Comparison of ENCODE assay signal across 21 cellular contexts in genomic region chr17:7174603-7175362, GRCh38. TPM values are rescaled to one million over a fixed set of nuclear protein-coding genes. Genes with fewer than 3 reads are reported as not detected.
DNase-seq lines count a peak whose midpoint lies in the region; ATAC-seq, FAIRE-seq and TF ChIP-seq lines count a peak whose summit lies in the region.
"Had no signal": no experiment of that assay in that cellular context is flagged by ENCODE, and none has a peak within 500 bp of the region (broad histone marks: within the 10 kb centered on the region; RNA-seq: fewer than 3 reads in every experiment).

No MANE protein-coding gene starts in this region.

- intact Hi-C loops in sigmoid colon (cut with DNase I), result no loop called here
- intact Hi-C loops in Calu3 (cut with micrococcal nuclease; ENCODE audit: unreplicated experiment), result no loop called here

- peaks cover 38% of the 10 kb centered on the region for H3K23me2 ChIP-seq in H1 (ENCODE audit: low read depth, low read length)

- peak overlapping the region; percentile 38; the same call in 1 of the 2 replicates for H2BK5ac ChIP-seq in H1 (ENCODE audit: low read depth, low read length)

- no peaks in the 10 kb centered on the region for H3F3A ChIP-seq in neural cell (ENCODE audit: insufficient read depth, low read length, poor library complexity, severe bottlenecking)

- peaks cover 8% of the 10 kb centered on the region; the same call in 1 of the 2 replicates for H3K79me1 ChIP-seq in H1 (ENCODE audit: low read depth, low read length)

- peak overlapping the region; percentile 69 for H2BK120ac ChIP-seq in H1 (replicated peaks; ENCODE audit: low read depth, low read length)

- TF ChIP-seq RAD21 in H1 (IDR thresholded peaks at IDR 0.05 in 1 of 2, conservative IDR thresholded peaks at IDR 0.05 in 1 of 2; ENCODE audit: low read depth in 2 of 2, low read length in 2 of 2) (no peak), neural cell (conservative IDR thresholded peaks at IDR 0.05) (no peak)

- H4K5ac ChIP-seq in H1 (ENCODE audit: insufficient read length, low read depth, low read length), result no peak overlapping the region

- no peak overlapping the region for H3K14ac ChIP-seq in H1 (ENCODE audit: insufficient read length)

- peak overlapping the region; percentile 46 for H2AK5ac ChIP-seq in H1 (ENCODE audit: low read depth, low read length)

- H3K79me2 ChIP-seq in H1 (ENCODE audit: control insufficient read depth in 1 of 2, insufficient read depth in 2 of 2, low read length in 2 of 2) (no peaks in the 10 kb centered on the region), neural cell (replicated peaks; ENCODE audit: insufficient read depth, low read length) (peaks cover 5% of the 10 kb centered on the region)

- peak overlapping the region; percentile 49; the same call in 1 of the 2 replicates for H2BK20ac ChIP-seq in H1 (ENCODE audit: low read length)

- TF ChIP-seq EP300 in H1 (IDR thresholded peaks at IDR 0.05; ENCODE audit: borderline replicate concordance in 1 of 2, low read depth in 2 of 2, low read length in 2 of 2), result no peak
- TF ChIP-seq EP300 in neural cell (conservative IDR thresholded peaks at IDR 0.05; ENCODE audit: poor library complexity, severe bottlenecking), result no peak
- no peak for TF ChIP-seq EP300 in sigmoid colon (IDR thresholded peaks at IDR 0.05)

- no peak overlapping the region for H3K18ac ChIP-seq in H1 (ENCODE audit: extremely low read depth, low read length)

- peak overlapping the region; percentile 16 for H2BK15ac ChIP-seq in H1 (ENCODE audit: low read length)

- DNase-seq in H1 (ENCODE audit: low read depth in 1 of 2, low spot score in 2 of 2), result no peak
- no peak for DNase-seq in sigmoid colon
- no peak for DNase-seq in T-cell
- no peak for DNase-seq in Calu3
- no peak for DNase-seq in HuH-7 (ENCODE audit: low spot score)
- DNase-seq: activated CD4-positive, CD25-positive, alpha-beta regulatory T cell; NCI-H1048; NCI-H2081; NCI-H510A had no signal

- H3K56ac ChIP-seq in H1 (replicated peaks; ENCODE audit: insufficient read length, low read depth, low read length), result peak overlapping the region; percentile 77

- peak; percentile 90 for FAIRE-seq in H1 (lab: Jason Lieb, UNC)
- FAIRE-seq: kidney had no signal

- TF ChIP-seq POLR2A in H1 (IDR thresholded peaks at IDR 0.05; ENCODE audit: control extremely low read depth in 1 of 2, low read depth in 2 of 2, low read length in 2 of 2) (no peak), sigmoid colon (IDR thresholded peaks at IDR 0.05) (no peak)

- H3K36me3 ChIP-seq in BLaER1 treated with 17β-estradiol and CSF1 and Interleukin-3, amounts not matched to agents 10 nM and 100 nM, result peaks cover 0 to 7% (median 0%) of the 10 kb centered on the region in 11 experiments; a peak in 2 of 22 replicates
- H3K36me3 ChIP-seq in HEK293 (ENCODE audit: control insufficient read depth in 2 of 2, insufficient read depth in 1 of 2, low read length in 2 of 2) (no peaks in the 10 kb centered on the region; a peak in 1 of 3 replicates), H1 (ENCODE audit: control insufficient read depth in 2 of 4, insufficient read depth in 4 of 4, low read length in 3 of 4) (no peaks in the 10 kb centered on the region; a peak in 1 of 8 replicates), neural cell (ENCODE audit: insufficient read depth, low read length) (no peaks in the 10 kb centered on the region), sigmoid colon (no peaks in the 10 kb centered on the region)
- H3K36me3 ChIP-seq: heart right ventricle had no signal

- H2BK12ac ChIP-seq in H1 (ENCODE audit: low read depth, low read length), result peak overlapping the region; percentile 91; the same call in 1 of the 2 replicates

- peaks cover 11 to 31% (median 12%) of the 10 kb centered on the region in 11 experiments for H3K9me3 ChIP-seq in BLaER1 treated with 17β-estradiol and CSF1 and Interleukin-3, amounts not matched to agents 10 nM and 100 nM (replicated peaks in 1 of 11)
- H3K9me3 ChIP-seq in HEK293 (ENCODE audit: control insufficient read depth, insufficient read depth, low read depth, low read length) (no peaks in the 10 kb centered on the region), H1 (ENCODE audit: insufficient read depth in 2 of 2, low read depth in 1 of 2, low read length in 1 of 2) (no peaks in the 10 kb centered on the region), neural cell (ENCODE audit: low read length) (no peaks in the 10 kb centered on the region), sigmoid colon (peaks cover 0 to 3% (median 0%) of the 10 kb centered on the region in 4 donors)

- WGBS in H1 (ENCODE audit: extremely low coverage in 1 of 2, insufficient coverage in 1 of 2, insufficient read length in 1 of 2, insufficient replicate concordance in 2 of 2, low coverage in 1 of 2, low lambda C conversion rate in 2 of 2, missing lambda C conversion rate in 1 of 2), 2 experiments, result 87 to 100% methylated on average over 3 to 7 of the region's 7 CpGs
- 74 to 77% methylated on average over 7 of the region's 7 CpGs for WGBS in sigmoid colon, 2 donors

- H3K9ac ChIP-seq in BLaER1 treated with 17β-estradiol and CSF1 and Interleukin-3, amounts not matched to agents 10 nM and 100 nM, result peak overlapping the region; percentile 3 to 61 (median 39); a peak in 11 of 22 replicates
- H3K9ac ChIP-seq in H1 (replicated peaks in 1 of 4; ENCODE audit: extremely low read depth in 1 of 4, low read depth in 3 of 4, low read length in 3 of 4) (peak overlapping the region in 1 of 4 experiments; percentile 11; a peak in 1 of 7 replicates), neural cell (ENCODE audit: low read length) (no peak overlapping the region)

- H3K9me3 Mint-ChIP-seq in T-cell (no peaks in the 10 kb centered on the region), Calu3 (ENCODE audit: low read depth, unreplicated experiment) (no peaks in the 10 kb centered on the region)
- H3K9me3 Mint-ChIP-seq: activated CD4-positive, alpha-beta memory T cell treated with anti-CD3 and anti-CD28 coated beads, Interleukin-2, amount 10 ng/mL, durations not matched to agents 7 days and 5 days; activated naive CD4-positive, alpha-beta T cell treated with anti-CD3 and anti-CD28 coated beads for 36 hours had no signal

- H3K36me3 Mint-ChIP-seq in T-cell (no peaks in the 10 kb centered on the region), Calu3 (ENCODE audit: insufficient read depth, unreplicated experiment) (peaks cover 7% of the 10 kb centered on the region)

- H3K9me2 ChIP-seq in neural cell (ENCODE audit: insufficient read depth, low read length), result no peaks in the 10 kb centered on the region

- no peak for ATAC-seq in T-cell (replicated peaks in 1 of 4)
- ATAC-seq: HCT116, SK-N-SH treated with all-trans-retinoic acid at 6 μM for 48 hours had no signal

- no TSS peak for BruUV-seq in Calu3 (replicated peaks; lab: Mats Ljungman, UMichigan)

- POLR2A ChIA-PET in HEK293 (lab: Yijun Ruan, JAX) (no interaction called here), H1 (lab: Charles Lee; ENCODE audit: partially characterized antibody) (interaction anchor here (0.8 to 1.5 kb wide), 7 partner anchors 12 to 210 kb away, joined by 3 to 4 read pairs (median 3); partner anchors contain the start of gene PHF23), T-cell (lab: Charles Lee) (no interaction called here)

- TF ChIP-seq CTCF in HEK293 (tag by site-specific recombination; IDR thresholded peaks at IDR 0.05) (no peak), H1 (IDR thresholded peaks at IDR 0.05; ENCODE audit: control extremely low read depth in 1 of 3, insufficient read depth in 1 of 3, low read depth in 1 of 3, low read length in 3 of 3) (no peak), neural cell (IDR thresholded peaks at IDR 0.05; ENCODE audit: poor library complexity, severe bottlenecking) (no peak), sigmoid colon (IDR thresholded peaks at IDR 0.05) (no peak), Calu3 (IDR thresholded peaks at IDR 0.05; ENCODE audit: unreplicated experiment) (no peak)

- H3K27ac ChIP-seq in BLaER1 treated with 17β-estradiol and CSF1 and Interleukin-3, amounts not matched to agents 10 nM and 100 nM, result peak overlapping the region in 9 of 11 experiments; percentile 35 to 63 (median 51); a peak in 15 of 22 replicates
- no peak overlapping the region for H3K27ac ChIP-seq in HEK293 (ENCODE audit: extremely low read depth, low read depth, low read length)
- no peak overlapping the region for H3K27ac ChIP-seq in H1 (ENCODE audit: low read depth, low read length)
- no peak overlapping the region for H3K27ac ChIP-seq in neural cell (ENCODE audit: low read length)
- no peak overlapping the region for H3K27ac ChIP-seq in sigmoid colon
- H3K27ac ChIP-seq: RWPE1 had no signal

- peak overlapping the region; percentile 58; the same call in 1 of the 2 replicates for H4K8ac ChIP-seq in H1 (ENCODE audit: extremely low read depth, insufficient read depth, low read length)

- no peak overlapping the region for H3K27ac Mint-ChIP-seq in T-cell
- no peak overlapping the region for H3K27ac Mint-ChIP-seq in Calu3 (ENCODE audit: unreplicated experiment)
- H3K27ac Mint-ChIP-seq: activated CD4-positive, alpha-beta memory T cell treated with anti-CD3 and anti-CD28 coated beads, Interleukin-2, amount 10 ng/mL, durations not matched to agents 7 days and 5 days; activated naive CD4-positive, alpha-beta T cell treated with anti-CD3 and anti-CD28 coated beads for 36 hours; endodermal cell; nephron progenitor cell had no signal

- peaks cover 9 to 12% (median 11%) of the 10 kb centered on the region in 3 donors for H3K4me1 Mint-ChIP-seq in T-cell
- no peaks in the 10 kb centered on the region for H3K4me1 Mint-ChIP-seq in Calu3 (ENCODE audit: low read depth, unreplicated experiment)

- peak overlapping the region; percentile 95 for H3K4ac ChIP-seq in H1 (replicated peaks; ENCODE audit: insufficient read length, low read depth, low read length)

- H3K23ac ChIP-seq in H1 (ENCODE audit: insufficient read length), result peak overlapping the region; percentile 7

- H3K27me3 Mint-ChIP-seq in T-cell (peaks cover 6 to 14% of the 10 kb centered on the region in 2 donors), Calu3 (ENCODE audit: unreplicated experiment) (no peaks in the 10 kb centered on the region)

- H3K4me2 ChIP-seq in BLaER1 treated with 17β-estradiol and CSF1 and Interleukin-3, amounts not matched to agents 10 nM and 100 nM, result peak overlapping the region; percentile 53 to 88 (median 72)
- H3K4me2 ChIP-seq in H1 (ENCODE audit: insufficient read depth in 1 of 2, low read depth in 2 of 2, low read length in 2 of 2), result peak overlapping the region; percentile 45 to 60
- peak overlapping the region; percentile 91 for H3K4me2 ChIP-seq in neural cell (ENCODE audit: low read length)

- H2AFZ ChIP-seq in H1 (ENCODE audit: low read length) (peak overlapping the region; percentile 73), neural cell (ENCODE audit: low read depth, low read length) (no peak overlapping the region)

- no peaks in the 10 kb centered on the region for H4K20me1 ChIP-seq in BLaER1 treated with 17β-estradiol and CSF1 and Interleukin-3, amounts not matched to agents 10 nM and 100 nM
- H4K20me1 ChIP-seq in H1 (replicated peaks in 1 of 2; ENCODE audit: control insufficient read depth in 1 of 2, insufficient read depth in 2 of 2, low read length in 2 of 2) (peaks cover 0 to 21% of the 10 kb centered on the region in 2 experiments), neural cell (ENCODE audit: insufficient read depth) (no peaks in the 10 kb centered on the region)

- H3K4me3 Mint-ChIP-seq in T-cell (no peak overlapping the region), Calu3 (ENCODE audit: low read depth, unreplicated experiment) (no peak overlapping the region)
- H3K4me3 Mint-ChIP-seq: activated CD4-positive, alpha-beta memory T cell treated with anti-CD3 and anti-CD28 coated beads, Interleukin-2, amount 10 ng/mL, durations not matched to agents 7 days and 5 days; activated naive CD4-positive, alpha-beta T cell treated with anti-CD3 and anti-CD28 coated beads for 36 hours; endodermal cell; nephron progenitor cell had no signal

- peaks cover 0 to 6% (median 0%) of the 10 kb centered on the region in 11 experiments; a peak in 1 of 22 replicates for H3K27me3 ChIP-seq in BLaER1 treated with 17β-estradiol and CSF1 and Interleukin-3, amounts not matched to agents 10 nM and 100 nM
- peaks cover 0 to 28% (median 21%) of the 10 kb centered on the region in 4 experiments; a peak in 6 of 7 replicates for H3K27me3 ChIP-seq in H1 (replicated peaks in 1 of 4; ENCODE audit: control insufficient read depth in 3 of 4, extremely low read depth in 1 of 4, insufficient read depth in 3 of 4, low read length in 3 of 4)
- no peaks in the 10 kb centered on the region for H3K27me3 ChIP-seq in neural cell (ENCODE audit: insufficient read depth, low read depth, low read length)
- peaks cover 0 to 50% (median 26%) of the 10 kb centered on the region in 3 donors for H3K27me3 ChIP-seq in sigmoid colon

- peaks cover 30 to 52% (median 41%) of the 10 kb centered on the region in 10 experiments for H3K4me1 ChIP-seq in BLaER1 treated with 17β-estradiol and CSF1 and Interleukin-3, amounts not matched to agents 10 nM and 100 nM
- peaks cover 8% of the 10 kb centered on the region for H3K4me1 ChIP-seq in HEK293 (ENCODE audit: control insufficient read depth, insufficient read depth, low read length)
- H3K4me1 ChIP-seq in H1 (replicated peaks in 1 of 4; ENCODE audit: control insufficient read depth in 3 of 4, insufficient read depth in 4 of 4, low read length in 3 of 4), result peaks cover 0 to 23% (median 11%) of the 10 kb centered on the region in 4 experiments; a peak in 6 of 7 replicates
- peaks cover 0 to 18% (median 16%) of the 10 kb centered on the region in 4 donors for H3K4me1 ChIP-seq in sigmoid colon

- peak overlapping the region in 4 of 10 experiments; percentile 23 to 56 (median 41); a peak in 6 of 20 replicates for H3K4me3 ChIP-seq in BLaER1 treated with 17β-estradiol and CSF1 and Interleukin-3, amounts not matched to agents 10 nM and 100 nM
- H3K4me3 ChIP-seq in HEK293 (ENCODE audit: low read depth, low read length) (no peak overlapping the region), H1 (ENCODE audit: extremely low read depth in 1 of 4, insufficient read depth in 2 of 4, low read depth in 3 of 4, low read length in 4 of 4) (peak overlapping the region; percentile 8 to 50 (median 12); a peak in 3 of 8 replicates), neural cell (ENCODE audit: low read length) (peak overlapping the region; percentile 82), sigmoid colon (no peak overlapping the region)

- CTCF ChIA-PET in HEK293 (lab: Yijun Ruan, JAX) (interaction anchor here (0.7 kb wide), 1 partner anchor 7 kb away, joined by 3 read pairs; no protein-coding TSS in a partner anchor), H1 (lab: Charles Lee; ENCODE audit: partially characterized antibody) (interaction anchor here (0.8 to 1.9 kb wide), 9 partner anchors 10 to 261 kb away, joined by 3 to 19 read pairs (median 4); no protein-coding TSS in a partner anchor), T-cell (lab: Charles Lee) (no interaction called here), Calu3 (lab: Charles Lee) (no interaction called here)

- peak overlapping the region; percentile 76 for H4K91ac ChIP-seq in H1 (replicated peaks; ENCODE audit: insufficient read length, low read length)

RNA-seq across cellular contexts. Expression of gene ASGR1, which starts 4.4 kb away (rescaled TPM):
- total RNA-seq in H1 (2021; fragmentation: NEBNext Ultra II Directional; extraction: Animal tissue kit (Norgen Biotek cat#: 25700)), result 8.6 and 10.8 TPM in 2 replicates
- polyA plus RNA-seq in H1 (2011; rRNA removed), result 14.5 and 16.1 TPM in 2 replicates
- 16.1 TPM for polyA plus RNA-seq in H1 (2011; cell fraction: cytosol; rRNA removed)
- 29.5 TPM for polyA plus RNA-seq in H1 (2011; cell fraction: nucleus; rRNA removed)
- polyA plus RNA-seq in H1 (2012, experiment 1 of 2), result 7.0 to 16.3 TPM (median 14.5 TPM) in 4 replicates
- polyA plus RNA-seq in H1 (2012, experiment 2 of 2), result 11.2 TPM
- polyA plus RNA-seq in H1 (2013, experiment 1 of 2), result 9.1 TPM
- 8.6 TPM for polyA plus RNA-seq in H1 (2013, experiment 2 of 2)
- 3.9 and 4.1 TPM in 2 replicates for polyA minus RNA-seq in H1 (2011; rRNA and poly(A)+ RNA removed)
- polyA minus RNA-seq in H1 (2011; cell fraction: cytosol; rRNA and poly(A)+ RNA removed), result 5.0 TPM
- polyA minus RNA-seq in H1 (2011; cell fraction: nucleus; rRNA and poly(A)+ RNA removed), result 4.8 TPM
- polyA plus RNA-seq in neural cell, result 75.6 and 80.2 TPM in 2 replicates
- polyA minus RNA-seq in neural cell, result 24.5 and 34.3 TPM in 2 replicates
- under 1 TPM in 2 of 4 donors, not detected in 2; 0.36 to 0.55 TPM for total RNA-seq in sigmoid colon
- 1 to 10 TPM; 1.7 to 2.4 (median 2.3) TPM for polyA plus RNA-seq in sigmoid colon
- total RNA-seq in T-cell, result 1 to 10 TPM in 2 of 5 donors, under 1 TPM in 3; 0.60 to 1.8 (median 0.82) TPM
- 0.26 TPM in 1 of 2 replicates, not detected in the other for total RNA-seq in Calu3 (2022)

RNA-seq across cellular contexts. Expression of gene DLG4, which starts 44.9 kb away (rescaled TPM):
- total RNA-seq in H1 (2021; fragmentation: NEBNext Ultra II Directional; extraction: Animal tissue kit (Norgen Biotek cat#: 25700)), result 43.1 and 45.9 TPM in 2 replicates
- polyA plus RNA-seq in H1 (2011; rRNA removed), result 18.9 and 35.2 TPM in 2 replicates
- 26.5 TPM for polyA plus RNA-seq in H1 (2011; cell fraction: cytosol; rRNA removed)
- 128 TPM for polyA plus RNA-seq in H1 (2011; cell fraction: nucleus; rRNA removed)
- polyA plus RNA-seq in H1 (2012, experiment 1 of 2), result 47.5 to 67.9 TPM (median 55.6 TPM) in 4 replicates
- 29.2 TPM for polyA plus RNA-seq in H1 (2012, experiment 2 of 2)
- polyA plus RNA-seq in H1 (2013, experiment 1 of 2), result 22.1 TPM
- polyA plus RNA-seq in H1 (2013, experiment 2 of 2), result 20.8 TPM
- polyA minus RNA-seq in H1 (2011; rRNA and poly(A)+ RNA removed), result 26.4 and 32.1 TPM in 2 replicates
- polyA minus RNA-seq in H1 (2011; cell fraction: cytosol; rRNA and poly(A)+ RNA removed), result 14.0 TPM
- 34.3 TPM for polyA minus RNA-seq in H1 (2011; cell fraction: nucleus; rRNA and poly(A)+ RNA removed)
- polyA plus RNA-seq in neural cell, result 126 and 145 TPM in 2 replicates
- 124 and 136 TPM in 2 replicates for polyA minus RNA-seq in neural cell
- total RNA-seq in sigmoid colon, result 10 to 100 TPM; 14.6 to 27.4 (median 16.7) TPM
- 1 to 10 TPM; 1.6 to 8.3 (median 5.4) TPM for polyA plus RNA-seq in sigmoid colon
- total RNA-seq in T-cell, result 10 to 100 TPM in 2 of 5 donors, 1 to 10 TPM in 3; 8.1 to 13.6 (median 9.3) TPM
- total RNA-seq in Calu3 (2022), result 2.0 and 4.6 TPM in 2 replicates

RNA-seq across cellular contexts. Expression of gene ACADVL, which starts 45.0 kb away (rescaled TPM):
- 169 and 181 TPM in 2 replicates for total RNA-seq in H1 (2021; fragmentation: NEBNext Ultra II Directional; extraction: Animal tissue kit (Norgen Biotek cat#: 25700))
- polyA plus RNA-seq in H1 (2011; rRNA removed) (231 and 317 TPM in 2 replicates), neural cell (397 and 483 TPM in 2 replicates), sigmoid colon (100 to 1,000 TPM; 211 to 587 (median 491) TPM)
- 253 TPM for polyA plus RNA-seq in H1 (2011; cell fraction: cytosol; rRNA removed)
- 2,578 TPM for polyA plus RNA-seq in H1 (2011; cell fraction: nucleus; rRNA removed)
- 291 to 353 TPM (median 315 TPM) in 4 replicates for polyA plus RNA-seq in H1 (2012, experiment 1 of 2)
- polyA plus RNA-seq in H1 (2012, experiment 2 of 2), result 193 TPM
- 219 TPM for polyA plus RNA-seq in H1 (2013, experiment 1 of 2)
- 201 TPM for polyA plus RNA-seq in H1 (2013, experiment 2 of 2)
- polyA minus RNA-seq in H1 (2011; rRNA and poly(A)+ RNA removed), result 103 and 130 TPM in 2 replicates
- polyA minus RNA-seq in H1 (2011; cell fraction: cytosol; rRNA and poly(A)+ RNA removed), result 56.4 TPM
- polyA minus RNA-seq in H1 (2011; cell fraction: nucleus; rRNA and poly(A)+ RNA removed), result 237 TPM
- 81.0 and 90.6 TPM in 2 replicates for polyA minus RNA-seq in neural cell
- total RNA-seq in sigmoid colon (100 to 1,000 TPM; 311 to 569 (median 338) TPM), T-cell (100 to 1,000 TPM; 275 to 424 (median 385) TPM), Calu3 (2022) (552 and 615 TPM in 2 replicates)

RNA-seq across cellular contexts. Expression of gene DVL2, which starts 59.5 kb away (rescaled TPM):
- 59.3 and 59.6 TPM in 2 replicates for total RNA-seq in H1 (2021; fragmentation: NEBNext Ultra II Directional; extraction: Animal tissue kit (Norgen Biotek cat#: 25700))
- polyA plus RNA-seq in H1 (2011; rRNA removed) (19.0 and 29.7 TPM in 2 replicates), neural cell (41.1 and 59.2 TPM in 2 replicates), sigmoid colon (10 to 100 TPM; 12.0 to 30.7 (median 13.2) TPM)
- 15.8 TPM for polyA plus RNA-seq in H1 (2011; cell fraction: cytosol; rRNA removed)
- 56.7 TPM for polyA plus RNA-seq in H1 (2011; cell fraction: nucleus; rRNA removed)
- 47.0 to 54.8 TPM (median 48.8 TPM) in 4 replicates for polyA plus RNA-seq in H1 (2012, experiment 1 of 2)
- 44.2 TPM for polyA plus RNA-seq in H1 (2012, experiment 2 of 2)
- polyA plus RNA-seq in H1 (2013, experiment 1 of 2), result 28.5 TPM
- 25.2 TPM for polyA plus RNA-seq in H1 (2013, experiment 2 of 2)
- 20.1 and 32.9 TPM in 2 replicates for polyA minus RNA-seq in H1 (2011; rRNA and poly(A)+ RNA removed)
- polyA minus RNA-seq in H1 (2011; cell fraction: cytosol; rRNA and poly(A)+ RNA removed), result 19.4 TPM
- 46.9 TPM for polyA minus RNA-seq in H1 (2011; cell fraction: nucleus; rRNA and poly(A)+ RNA removed)
- polyA minus RNA-seq in neural cell, result 84.3 and 92.8 TPM in 2 replicates
- total RNA-seq in sigmoid colon (10 to 100 TPM; 36.4 to 56.2 (median 41.8) TPM), T-cell (10 to 100 TPM; 48.2 to 76.3 (median 70.4) TPM), Calu3 (2022) (44.8 and 45.7 TPM in 2 replicates)

Comparison
In these comparisons a context has a peak if more than half of its experiments do, and no peak if none do; other contexts are left out.
1. H3K27ac ChIP-seq: peak in BLaER1 treated with 17β-estradiol and CSF1 and Interleukin-3, amounts not matched to agents 10 nM and 100 nM (9 of 11); none in HEK293 (single experiment), H1 (single experiment), neural cell (single experiment) and sigmoid colon (0 of 4).
2. H3K4me3 ChIP-seq: peak in H1 (4 of 4) and neural cell (single experiment); none in HEK293 (single experiment) and sigmoid colon (0 of 4).
3. CTCF ChIA-PET loops: an anchor here in HEK293 (0.7 kb wide) and H1 (0.8 to 1.9 kb wide); none called in T-cell and Calu3.
4. Peak in every context shown above with its lines, with median percentiles within 50 percentile points of each other: H3K4me2 ChIP-seq.